ENCODE assay signal across 8 cellular contexts in genomic region chr19:37172368-37173366, GRCh38. TPM values are rescaled to one million over a fixed set of nuclear protein-coding genes. Genes with fewer than 3 reads are reported as not detected.
DNase-seq lines count a peak whose midpoint lies in the region; ATAC-seq and TF ChIP-seq lines count a peak whose summit lies in the region.

TSS of gene ZNF585A (minus strand) at chr19:37172695. CDS start at chr19:37169910, 2,785 bp downstream.

- H3K4me3 ChIP-seq in A673 (ENCODE audit: low read depth, low read length, poor library complexity, severe bottlenecking): peak within 1 kb of the TSS; percentile 63
- peak within 1 kb of the TSS; percentile 55 to 73 for H3K4me3 ChIP-seq in cardiac fibroblast (replicated peaks in 1 of 2; ENCODE audit: low read depth in 2 of 2, low read length in 2 of 2)
- H3K4me3 ChIP-seq in skin epidermis: peak within 1 kb of the TSS; percentile 51 to 78 (median 66)

- no peaks in the 10 kb centered on the region for H3K4me1 ChIP-seq in A673 (ENCODE audit: insufficient read depth, low read length, poor library complexity, severe bottlenecking)

- intact Hi-C loops in A673 (cut with micrococcal nuclease; ENCODE audit: unreplicated experiment): no loop called here

- TF ChIP-seq CTCF in A673 (conservative IDR thresholded peaks at IDR 0.05; ENCODE audit: low read depth, low read length): peak; percentile 32; the same call in 1 of the 2 replicates
- no peak for TF ChIP-seq CTCF in WTC11 (IDR thresholded peaks at IDR 0.05)
- TF ChIP-seq CTCF in cardiac fibroblast (IDR thresholded peaks at IDR 0.05; ENCODE audit: low read depth, low read length): peak; percentile 30

- H3K9me3 Mint-ChIP-seq in WTC11: peaks cover 26% of the 10 kb centered on the region

- POLR2A ChIA-PET in A673 (lab: Charles Lee; ENCODE audit: low non-redundant PET) (no interaction called here), WTC11 (lab: Charles Lee) (interaction anchor here (1.2 kb wide), 1 partner anchor 95 kb away, joined by 3 read pairs; the partner anchor contains the start of gene ZNF420)

- CTCF ChIA-PET in A673 (lab: Charles Lee): no interaction called here
- CTCF ChIA-PET in WTC11 (lab: Charles Lee): interaction anchor here (0.7 to 1.1 kb wide), 3 partner anchors 95 to 843 kb away, joined by 3 read pairs; partner anchors contain the start of genes ZNF420, ZNF568 and ZNF829

- H3K27ac ChIP-seq in A673 (ENCODE audit: low read depth, low read length, poor library complexity, severe bottlenecking) (no peak within 1 kb of the TSS), skin epidermis (peak within 1 kb of the TSS in 19 of 21 experiments; percentile 26 to 89 (median 68))

- H3K9me3 ChIP-seq in A673 (ENCODE audit: low read depth, low read length, poor library complexity, severe bottlenecking): peaks cover 3% of the 10 kb centered on the region

- H3K27ac Mint-ChIP-seq in WTC11: no peak within 1 kb of the TSS

- H3K36me3 ChIP-seq in A673 (ENCODE audit: insufficient read depth, low read length, poor library complexity, severe bottlenecking): peaks cover 11% of the 10 kb centered on the region

- no peaks in the 10 kb centered on the region for H3K27me3 ChIP-seq in A673 (replicated peaks; ENCODE audit: insufficient read depth, low read depth, low read length, poor library complexity)

- BruUV-seq in A673 (replicated peaks; lab: Mats Ljungman, UMichigan): no TSS peak

- peaks cover 27% of the 10 kb centered on the region for H3K36me3 Mint-ChIP-seq in WTC11

- DNase-seq in A673 (ENCODE audit: low spot score) (peak; percentile 96), NCI-H2171 (lab: John Stamatoyannopoulos, UW) (peak; percentile 93), WTC11 (ENCODE audit: low spot score) (peak; percentile 91), cardiac fibroblast (ENCODE audit: low read depth in 2 of 2) (peak; percentile 98), iPS-NIHi7 (ENCODE audit: extremely low spot score) (peak; percentile 93)

- ATAC-seq in GM18868 (IDR thresholded peaks at IDR 0.05; ENCODE audit: unreplicated experiment) (peak; percentile 99), HG03103 (IDR thresholded peaks at IDR 0.05; ENCODE audit: low read depth, unreplicated experiment) (peak; percentile 95), WTC11 (peak; percentile 99)

- H3K27me3 Mint-ChIP-seq in WTC11 (ENCODE audit: low read depth): no peaks in the 10 kb centered on the region; the same call in 1 of the 2 replicates

- H3K4me3 Mint-ChIP-seq in WTC11: no peak within 1 kb of the TSS

- H3K4me1 Mint-ChIP-seq in WTC11: no peaks in the 10 kb centered on the region

TF ChIP-seq in WTC11, 78 proteins besides CTCF, POLR2A, EP300 and RAD21:
- TF ChIP-seq USF1 (CRISPR knock-in tag; IDR thresholded peaks at IDR 0.05) (0 out of 2 replicates have a peak, but pooled peaks have one; percentile 22), ZNF121 (CRISPR knock-in tag; IDR thresholded peaks at IDR 0.05) (no peak), ZNF425 (CRISPR knock-in tag; conservative IDR thresholded peaks at IDR 0.05) (no peak), GABPB1 (CRISPR knock-in tag; IDR thresholded peaks at IDR 0.05) (peak; percentile 24; the same call in 1 of the 2 replicates), SP1 (CRISPR knock-in tag; conservative IDR thresholded peaks at IDR 0.05) (peak; percentile 39; the same call in 1 of the 2 replicates), FOXK1 (CRISPR knock-in tag; IDR thresholded peaks at IDR 0.05) (peak; percentile 88), PRRX2 (CRISPR knock-in tag; IDR thresholded peaks at IDR 0.05) (no peak), ZNF232 (CRISPR knock-in tag; IDR thresholded peaks at IDR 0.05) (no peak), ZNF317 (CRISPR knock-in tag; IDR thresholded peaks at IDR 0.05; ENCODE audit: borderline replicate concordance, low read depth) (no peak)

RNA-seq across cellular contexts. Expression of gene ZNF585A, which starts in this region (rescaled TPM):
- 6.4 and 7.9 TPM in 2 replicates for total RNA-seq in A673 (2021)
- total RNA-seq in WTC11 (2021): 18.2 to 21.3 TPM (median 18.5 TPM) in 3 replicates
